Comparison of ENCODE assay signal across 10 cellular contexts in genomic region chrX:154735695-154736393, GRCh38. TPM values are rescaled to one million over a fixed set of nuclear protein-coding genes. Genes with fewer than 3 reads are reported as not detected.
DNase-seq lines count a peak whose midpoint lies in the region; ATAC-seq and TF ChIP-seq lines count a peak whose summit lies in the region.
"Had no signal": no experiment of that assay in that cellular context is flagged by ENCODE, and none has a peak within 500 bp of the region (broad histone marks: within the 10 kb centered on the region; RNA-seq: fewer than 3 reads in every experiment).

No MANE protein-coding gene starts in this region.

- WGBS in lung, 2 donors, result 47 to 77% methylated on average over 7 of the region's 7 CpGs

- intact Hi-C loops in tibial artery (cut with DNase I; ENCODE audit: low total_unique reads), result no loop called here

- H3K36me3 ChIP-seq in lung (ENCODE audit: control insufficient read depth in 2 of 2, insufficient read depth in 2 of 2, low read length in 2 of 2) (no peaks in the 10 kb centered on the region), tibial artery (no peaks in the 10 kb centered on the region)
- H3K36me3 ChIP-seq: BE2C had no signal

- peak overlapping the region; percentile 60 for H3K27ac Mint-ChIP-seq in activated T-cell treated with anti-CD3 and anti-CD28 coated beads, Interleukin-2, amount 50 U/mL, for 24 hours
- H3K27ac Mint-ChIP-seq in nephron progenitor cell, result no peak overlapping the region
- H3K27ac Mint-ChIP-seq in endothelial cell (ENCODE audit: unreplicated experiment), result no peak overlapping the region
- H3K27ac Mint-ChIP-seq: activated naive CD4-positive, alpha-beta T cell treated with anti-CD3 and anti-CD28 coated beads for 36 hours had no signal

- no peak overlapping the region for H3K4me3 Mint-ChIP-seq in activated T-cell treated with anti-CD3 and anti-CD28 coated beads, Interleukin-2, amount 50 U/mL, for 24 hours
- H3K4me3 Mint-ChIP-seq in nephron progenitor cell (no peak overlapping the region), endothelial cell (ENCODE audit: unreplicated experiment) (no peak overlapping the region)
- H3K4me3 Mint-ChIP-seq: activated naive CD4-positive, alpha-beta T cell treated with anti-CD3 and anti-CD28 coated beads for 36 hours had no signal

- peaks cover 23% of the 10 kb centered on the region for H3K27me3 Mint-ChIP-seq in activated T-cell treated with anti-CD3 and anti-CD28 coated beads, Interleukin-2, amount 50 U/mL, for 24 hours
- peaks cover 9% of the 10 kb centered on the region for H3K27me3 Mint-ChIP-seq in nephron progenitor cell (ENCODE audit: low read depth, poor library complexity)
- peaks cover 3% of the 10 kb centered on the region for H3K27me3 Mint-ChIP-seq in endothelial cell (ENCODE audit: unreplicated experiment)

- DNase-seq in activated T-cell treated with anti-CD3 and anti-CD28 coated beads, Interleukin-2, amount 50 U/mL, for 24 hours, result no peak
- no peak for DNase-seq in activated T-cell treated with anti-CD3 and anti-CD28 coated beads, Interleukin-2, amount 50 U/mL, for 1 hour
- DNase-seq in lung (ENCODE audit: low spot score) (peak; percentile 73), tibial artery (peak; percentile 29 to 70), nephron progenitor cell (no peak), endothelial cell (ENCODE audit: low spot score) (no peak)
- DNase-seq in effector CD4-positive, alpha-beta T cell, result no peak
- DNase-seq: activated naive CD4-positive, alpha-beta T cell treated with anti-CD3 and anti-CD28 coated beads for 36 hours; BE2C had no signal

- H3K9me3 ChIP-seq in lung (ENCODE audit: control insufficient read depth in 2 of 2, insufficient read depth in 1 of 2, low read length in 1 of 2) (no peaks in the 10 kb centered on the region), tibial artery (no peaks in the 10 kb centered on the region)
- H3K9me3 ChIP-seq: BE2C had no signal

- ATAC-seq in lung (ENCODE audit: insufficient read depth, low FRiP score), result no peak

- H3K4me1 Mint-ChIP-seq in activated T-cell treated with anti-CD3 and anti-CD28 coated beads, Interleukin-2, amount 50 U/mL, for 24 hours (ENCODE audit: low read depth), result peaks cover 81% of the 10 kb centered on the region
- H3K4me1 Mint-ChIP-seq in nephron progenitor cell, result peaks cover 37% of the 10 kb centered on the region
- peaks cover 21% of the 10 kb centered on the region for H3K4me1 Mint-ChIP-seq in endothelial cell (ENCODE audit: unreplicated experiment)

- no peaks in the 10 kb centered on the region for H3K9me3 Mint-ChIP-seq in activated T-cell treated with anti-CD3 and anti-CD28 coated beads, Interleukin-2, amount 50 U/mL, for 24 hours
- H3K9me3 Mint-ChIP-seq in nephron progenitor cell (peaks cover 47% of the 10 kb centered on the region), endothelial cell (ENCODE audit: unreplicated experiment) (no peaks in the 10 kb centered on the region)
- H3K9me3 Mint-ChIP-seq: activated naive CD4-positive, alpha-beta T cell treated with anti-CD3 and anti-CD28 coated beads for 36 hours had no signal

- H3K27ac ChIP-seq in cingulate gyrus (ENCODE audit: low read depth, low read length), result peak overlapping the region; percentile 11
- H3K27ac ChIP-seq in lung (ENCODE audit: low read depth in 1 of 2, low read length in 1 of 2), result peak overlapping the region; percentile 66 to 80
- H3K27ac ChIP-seq in tibial artery, result peak overlapping the region; percentile 57 to 59

- H3K36me3 Mint-ChIP-seq in activated T-cell treated with anti-CD3 and anti-CD28 coated beads, Interleukin-2, amount 50 U/mL, for 24 hours (ENCODE audit: low read depth), result no peaks in the 10 kb centered on the region
- no peaks in the 10 kb centered on the region for H3K36me3 Mint-ChIP-seq in nephron progenitor cell (ENCODE audit: low read depth)
- H3K36me3 Mint-ChIP-seq in endothelial cell (ENCODE audit: low read depth, unreplicated experiment), result no peaks in the 10 kb centered on the region

- no peaks in the 10 kb centered on the region for H3K27me3 ChIP-seq in lung (ENCODE audit: control insufficient read depth, insufficient read depth)
- H3K27me3 ChIP-seq in tibial artery, result no peaks in the 10 kb centered on the region
- H3K27me3 ChIP-seq: BE2C had no signal

- H3K4me1 ChIP-seq in lung (ENCODE audit: control insufficient read depth in 2 of 2, insufficient read depth in 2 of 2, low read length in 2 of 2) (peaks cover 21 to 35% of the 10 kb centered on the region in 2 donors), tibial artery (peaks cover 0 to 78% (median 25%) of the 10 kb centered on the region in 4 donors)
- H3K4me1 ChIP-seq: BE2C had no signal

- TF ChIP-seq CTCF in lung (IDR thresholded peaks at IDR 0.05; ENCODE audit: control extremely low read depth, extremely low read depth) (no peak), tibial artery (IDR thresholded peaks at IDR 0.05) (no peak), nephron progenitor cell (IDR thresholded peaks at IDR 0.05) (no peak), endothelial cell (IDR thresholded peaks at IDR 0.05; ENCODE audit: unreplicated experiment) (no peak)

- H3K4me3 ChIP-seq in lung, result no peak overlapping the region
- no peak overlapping the region for H3K4me3 ChIP-seq in tibial artery

RNA-seq across cellular contexts. Expression of gene GAB3, which starts 15.0 kb away (rescaled TPM):
- total RNA-seq in lung, result 10 to 100 TPM; 12.2 to 12.8 TPM
- 1 to 10 TPM; 4.4 to 8.2 TPM for polyA plus RNA-seq in lung
- 0.90 TPM for total RNA-seq in endothelial cell (ENCODE audit: unreplicated experiment)

RNA-seq across cellular contexts. Expression of gene DKC1, which starts 26.8 kb away (rescaled TPM):
- total RNA-seq in lung (10 to 100 TPM; 32.3 to 34.1 TPM), endothelial cell (ENCODE audit: unreplicated experiment) (28.5 TPM)
- polyA plus RNA-seq in lung, result 10 to 100 TPM; 24.5 to 39.6 TPM

Comparison
In these comparisons a context has a peak if more than half of its experiments do, and no peak if none do; other contexts are left out.
1. DNase-seq: peak in lung (single experiment) and tibial artery (2 of 2); none in activated T-cell treated with anti-CD3 and anti-CD28 coated beads, Interleukin-2, amount 50 U/mL, for 24 hours (single experiment), activated T-cell treated with anti-CD3 and anti-CD28 coated beads, Interleukin-2, amount 50 U/mL, for 1 hour (single experiment), nephron progenitor cell (single experiment), effector CD4-positive, alpha-beta T cell (single experiment) and endothelial cell (single experiment).
2. H3K27ac ChIP-seq: peak in every context shown above with its lines; median percentile 73 in lung; 58 in tibial artery; 11 in cingulate gyrus.